In genomic region chr12:106255952-106256351, GRCh38 we compare ENCODE assay signal across 21 cellular contexts. TPM values are rescaled to one million over a fixed set of nuclear protein-coding genes. Genes with fewer than 3 reads are reported as not detected.
DNase-seq lines count a peak whose midpoint lies in the region; ATAC-seq and TF ChIP-seq lines count a peak whose summit lies in the region.
"Had no signal": no experiment of that assay in that cellular context is flagged by ENCODE, and none has a peak within 500 bp of the region (broad histone marks: within the 10 kb centered on the region; RNA-seq: fewer than 3 reads in every experiment).

No MANE protein-coding gene starts in this region.

- no peak overlapping the region for H3K4ac ChIP-seq in mesendoderm (ENCODE audit: low read depth, low read length)

- no peaks in the 10 kb centered on the region for H3K36me3 ChIP-seq in mesendoderm (ENCODE audit: control insufficient read depth, insufficient read depth, low read length)
- H3K36me3 ChIP-seq: BE2C; BLaER1 treated with 17β-estradiol and CSF1 and Interleukin-3, amounts not matched to agents 10 nM and 100 nM; HAP-1 had no signal

- peak; percentile 17 for DNase-seq in NCI-H226
- peak; percentile 17 for DNase-seq in ecto neural progenitor cell (ENCODE audit: low spot score)
- DNase-seq in mesendoderm: peak; percentile 40
- no peak for DNase-seq in GM10266 (ENCODE audit: extremely low spot score)
- DNase-seq in SKM-1 treated with dmso at 0.1 percent for 144 hours (lab: John Stamatoyannopoulos, UW; ENCODE audit: unreplicated experiment): no peak
- DNase-seq: 8988T; ACHN; AML-193; BE2C; CD4-positive, alpha-beta T cell; CD8-positive, alpha-beta memory T cell; DMS 273 treated with DMSO at 0.1 percent for 48 hours; DMS79; EL; GDM1; GOT3; HFFc6 had no signal

- no peak overlapping the region for H2BK15ac ChIP-seq in mesendoderm (replicated peaks; ENCODE audit: low read depth)

- WGBS in mesendoderm (ENCODE audit: extremely low coverage, insufficient coverage, low lambda C conversion rate): no CpG with 5 or more reads among the region's 5 CpGs

- TF ChIP-seq CTCF in GM10266 (IDR thresholded peaks at IDR 0.05; ENCODE audit: control insufficient read depth, insufficient read depth, low read depth, missing control alignments): no peak

- H4K8ac ChIP-seq in mesendoderm (ENCODE audit: low read depth, low read length): no peak overlapping the region

- H3K18ac ChIP-seq in mesendoderm (ENCODE audit: low read length): no peak overlapping the region

- H3K9ac ChIP-seq in mesendoderm (ENCODE audit: low read length): no peak overlapping the region
- H3K9ac ChIP-seq: BLaER1 treated with 17β-estradiol and CSF1 and Interleukin-3, amounts not matched to agents 10 nM and 100 nM had no signal

- no peaks in the 10 kb centered on the region for H3K79me2 ChIP-seq in mesendoderm (ENCODE audit: control insufficient read depth, insufficient read depth, low read length)

- H3K56ac ChIP-seq in mesendoderm (ENCODE audit: low read length): no peak overlapping the region

- no peak overlapping the region for H3K27ac ChIP-seq in mesendoderm (ENCODE audit: low read depth, low read length)
- H3K27ac ChIP-seq: A549; BLaER1 treated with 17β-estradiol and CSF1 and Interleukin-3, amounts not matched to agents 10 nM and 100 nM had no signal

- no peaks in the 10 kb centered on the region for H3K79me1 ChIP-seq in mesendoderm (ENCODE audit: low read length)

- H4K5ac ChIP-seq in mesendoderm (ENCODE audit: low read length): no peak overlapping the region

- no peaks in the 10 kb centered on the region for H3K27me3 ChIP-seq in mesendoderm (ENCODE audit: insufficient read depth, low read length, poor library complexity)
- H3K27me3 ChIP-seq: BE2C; BLaER1 treated with 17β-estradiol and CSF1 and Interleukin-3, amounts not matched to agents 10 nM and 100 nM had no signal

- no peak overlapping the region for H2BK5ac ChIP-seq in mesendoderm (ENCODE audit: low read length)

- no peak overlapping the region for H3K23ac ChIP-seq in mesendoderm (ENCODE audit: low read length)

- H2AK5ac ChIP-seq in mesendoderm (ENCODE audit: low read length): no peak overlapping the region

- H3K4me2 ChIP-seq in mesendoderm (ENCODE audit: low read length): no peak overlapping the region
- H3K4me2 ChIP-seq: A549; BLaER1 treated with 17β-estradiol and CSF1 and Interleukin-3, amounts not matched to agents 10 nM and 100 nM had no signal

- no peak for ATAC-seq in GM19351 (IDR thresholded peaks at IDR 0.05; ENCODE audit: unreplicated experiment)
- ATAC-seq: A549 had no signal

- no peak overlapping the region for H3K4me3 ChIP-seq in mesendoderm (ENCODE audit: low read length)
- H3K4me3 ChIP-seq: A549; BLaER1 treated with 17β-estradiol and CSF1 and Interleukin-3, amounts not matched to agents 10 nM and 100 nM; HAP-1 had no signal

- peaks cover 5% of the 10 kb centered on the region for H3K4me1 ChIP-seq in mesendoderm (ENCODE audit: control insufficient read depth, low read depth, low read length)
- H3K4me1 ChIP-seq: A549, BE2C had no signal

- no peak overlapping the region for H2BK120ac ChIP-seq in mesendoderm (ENCODE audit: low read depth, low read length)

RNA-seq across cellular contexts. Expression of gene CKAP4, which starts 8.1 kb away (rescaled TPM):
- polyA plus RNA-seq in mesendoderm (2013, experiment 1 of 2): 81.8 TPM
- 81.8 TPM for polyA plus RNA-seq in mesendoderm (2013, experiment 2 of 2)

RNA-seq across cellular contexts. Expression of gene TCP11L2, which starts 46.6 kb away (rescaled TPM):
- polyA plus RNA-seq in mesendoderm (2013, experiment 1 of 2): 2.1 TPM
- polyA plus RNA-seq in mesendoderm (2013, experiment 2 of 2): 1.6 TPM

Comparison
In these comparisons a context has a peak if more than half of its experiments do, and no peak if none do; other contexts are left out.
1. DNase-seq: peak in NCI-H226 (single experiment), ecto neural progenitor cell (single experiment) and mesendoderm (single experiment); none in GM10266 (single experiment) and SKM-1 treated with dmso at 0.1 percent for 144 hours (single experiment).